In genomic region chr5:59218424-59219045, GRCh38 we compare ENCODE assay signal across 12 cellular contexts.
A peak's percentile ranks its signal among the peaks of the same experiment; 100 is the strongest.
DNase-seq lines count a peak whose midpoint lies in the region; ATAC-seq, FAIRE-seq and TF ChIP-seq lines count a peak whose summit lies in the region.
"Had no signal": no experiment of that assay in that cellular context is flagged by ENCODE, and none has a peak within 500 bp of the region (broad histone marks: within the 10 kb centered on the region; RNA-seq: fewer than 3 reads in every experiment).

No MANE protein-coding gene starts in this region.

- no peak overlapping the region for H3K27ac Mint-ChIP-seq in activated T-cell treated with anti-CD3 and anti-CD28 coated beads, Interleukin-2, amount 50 U/mL, for 24 hours
- H3K27ac Mint-ChIP-seq in stimulated activated memory B cell treated with anti-CD40 and anti-IgM and Interleukin-4, amounts not matched to agents 10 μg/mL and 1 μg/mL and 100 μg/mL, for 72 hours = no peak overlapping the region
- H3K27ac Mint-ChIP-seq: T-helper 1 cell treated with Interleukin-12 subunit alpha and Interleukin-12 subunit beta and Interleukin-4 antibody, amounts not matched to agents 30 μg/mL and 1 μg/mL, for 36 hours had no signal

- peaks cover 0 to 17% (median 0%) of the 10 kb centered on the region in 4 donors for H3K4me1 ChIP-seq in Peyer's patch
- H3K4me1 ChIP-seq in gastroesophageal sphincter = peaks cover 0 to 56% (median 3%) of the 10 kb centered on the region in 3 donors
- H3K4me1 ChIP-seq: left lung had no signal

- DNase-seq in Peyer's patch (no peak), hippocampal formation (lab: John Stamatoyannopoulos, UW) (no peak)
- DNase-seq in activated T-cell treated with anti-CD3 and anti-CD28 coated beads, Interleukin-2, amount 50 U/mL, for 24 hours = no peak
- DNase-seq: anterior cingulate cortex, EL, left lung had no signal

- H3K4me3 ChIP-seq in Peyer's patch (no peak overlapping the region), gastroesophageal sphincter (no peak overlapping the region)
- H3K4me3 ChIP-seq: left lung had no signal

- H3K36me3 ChIP-seq in Peyer's patch = no peaks in the 10 kb centered on the region
- H3K36me3 ChIP-seq in gastroesophageal sphincter = peaks cover 0 to 11% of the 10 kb centered on the region in 2 donors

- no peaks in the 10 kb centered on the region for H3K27me3 ChIP-seq in Peyer's patch
- H3K27me3 ChIP-seq in gastroesophageal sphincter = no peaks in the 10 kb centered on the region
- H3K27me3 ChIP-seq: left lung had no signal

- TF ChIP-seq CTCF in 22Rv1 (IDR thresholded peaks at IDR 0.05) (peak; percentile 60), Peyer's patch (IDR thresholded peaks at IDR 0.05) (peak in 4 of 6 experiments; percentile 30 to 42 (median 35)), gastroesophageal sphincter (IDR thresholded peaks at IDR 0.05) (peak; percentile 24 to 44 (median 36))

- H3K27me3 Mint-ChIP-seq in activated T-cell treated with anti-CD3 and anti-CD28 coated beads, Interleukin-2, amount 50 U/mL, for 24 hours = peaks cover 31% of the 10 kb centered on the region
- no peaks in the 10 kb centered on the region for H3K27me3 Mint-ChIP-seq in stimulated activated memory B cell treated with anti-CD40 and anti-IgM and Interleukin-4, amounts not matched to agents 10 μg/mL and 1 μg/mL and 100 μg/mL, for 72 hours

- WGBS in gastroesophageal sphincter (ENCODE audit: low coverage in 1 of 2), 2 donors = 96% methylated on average over 2 of the region's 2 CpGs; no CpG with 5 or more reads in 1 of the 2 donors

- H3K4me1 Mint-ChIP-seq in activated T-cell treated with anti-CD3 and anti-CD28 coated beads, Interleukin-2, amount 50 U/mL, for 24 hours (ENCODE audit: low read depth) = no peaks in the 10 kb centered on the region
- peaks cover 12% of the 10 kb centered on the region for H3K4me1 Mint-ChIP-seq in stimulated activated memory B cell treated with anti-CD40 and anti-IgM and Interleukin-4, amounts not matched to agents 10 μg/mL and 1 μg/mL and 100 μg/mL, for 72 hours

- peak; percentile 86 for FAIRE-seq in G401.6 (lab: Jason Lieb, UNC)

- ATAC-seq in gastroesophageal sphincter (no peak), GM18511 (IDR thresholded peaks at IDR 0.05; ENCODE audit: unreplicated experiment) (no peak)
- no peak for ATAC-seq in stimulated activated memory B cell treated with anti-CD40 and anti-IgM and Interleukin-4, amounts not matched to agents 10 μg/mL and 1 μg/mL and 100 μg/mL, for 72 hours
- ATAC-seq: left lung had no signal

- H3K9me3 ChIP-seq in Peyer's patch = no peaks in the 10 kb centered on the region
- no peaks in the 10 kb centered on the region for H3K9me3 ChIP-seq in gastroesophageal sphincter
- H3K9me3 ChIP-seq: left lung had no signal

- H3K27ac ChIP-seq in 22Rv1 = no peak overlapping the region
- no peak overlapping the region for H3K27ac ChIP-seq in Peyer's patch
- H3K27ac ChIP-seq in gastroesophageal sphincter = no peak overlapping the region
- H3K27ac ChIP-seq: left lung had no signal

- no peak for TF ChIP-seq POLR2A in Peyer's patch (IDR thresholded peaks at IDR 0.05)
- no peak for TF ChIP-seq POLR2A in gastroesophageal sphincter (IDR thresholded peaks at IDR 0.05)

- TF ChIP-seq EP300 in gastroesophageal sphincter (IDR thresholded peaks at IDR 0.05) = no peak

- H3K9me3 Mint-ChIP-seq in activated T-cell treated with anti-CD3 and anti-CD28 coated beads, Interleukin-2, amount 50 U/mL, for 24 hours = no peaks in the 10 kb centered on the region
- no peaks in the 10 kb centered on the region for H3K9me3 Mint-ChIP-seq in stimulated activated memory B cell treated with anti-CD40 and anti-IgM and Interleukin-4, amounts not matched to agents 10 μg/mL and 1 μg/mL and 100 μg/mL, for 72 hours
- H3K9me3 Mint-ChIP-seq: T-helper 1 cell treated with Interleukin-12 subunit alpha and Interleukin-12 subunit beta and Interleukin-4 antibody, amounts not matched to agents 30 μg/mL and 1 μg/mL, for 36 hours had no signal

- H3K4me3 Mint-ChIP-seq in activated T-cell treated with anti-CD3 and anti-CD28 coated beads, Interleukin-2, amount 50 U/mL, for 24 hours = no peak overlapping the region
- H3K4me3 Mint-ChIP-seq in stimulated activated memory B cell treated with anti-CD40 and anti-IgM and Interleukin-4, amounts not matched to agents 10 μg/mL and 1 μg/mL and 100 μg/mL, for 72 hours = no peak overlapping the region
- H3K4me3 Mint-ChIP-seq: T-helper 1 cell treated with Interleukin-12 subunit alpha and Interleukin-12 subunit beta and Interleukin-4 antibody, amounts not matched to agents 30 μg/mL and 1 μg/mL, for 36 hours had no signal

- no peaks in the 10 kb centered on the region for H3K36me3 Mint-ChIP-seq in activated T-cell treated with anti-CD3 and anti-CD28 coated beads, Interleukin-2, amount 50 U/mL, for 24 hours (ENCODE audit: low read depth)
- H3K36me3 Mint-ChIP-seq in stimulated activated memory B cell treated with anti-CD40 and anti-IgM and Interleukin-4, amounts not matched to agents 10 μg/mL and 1 μg/mL and 100 μg/mL, for 72 hours = peaks cover 7% of the 10 kb centered on the region
